ENCODE assay signal across 27 cellular contexts in the genomic region with DNA sequence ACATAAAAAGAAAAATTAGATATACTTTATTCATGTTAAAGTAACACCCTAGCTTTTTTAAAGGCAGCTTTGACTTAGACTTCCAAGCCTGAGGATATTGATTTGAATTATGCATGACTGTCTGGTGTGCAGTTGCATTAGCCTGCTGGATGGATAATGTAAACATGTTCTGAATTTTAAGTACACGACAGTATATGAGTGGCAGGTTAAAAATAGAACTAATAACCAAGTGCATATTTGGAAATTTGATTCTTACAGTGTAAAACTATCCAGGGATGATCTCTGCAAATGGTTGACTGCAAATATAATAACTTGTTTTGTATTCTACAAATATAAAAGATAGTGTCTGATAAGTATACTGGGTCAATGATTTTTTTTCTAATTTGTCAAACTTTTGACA.
"Had no signal": no experiment of that assay in that cellular context is flagged by ENCODE, and none has a peak within 500 bp of the region (broad histone marks: within the 10 kb centered on the region; RNA-seq: fewer than 3 reads in every experiment).

No MANE protein-coding gene starts in this region.

- H3K4me3 ChIP-seq: K562, Peyer's patch, SJCRH30 had no signal

- H3K36me3 Mint-ChIP-seq: activated CD4-positive, alpha-beta memory T cell treated with anti-CD3 and anti-CD28 coated beads for 36 hours; activated naive CD8-positive, alpha-beta T cell; T-cell had no signal

- H3K4me3 Mint-ChIP-seq: activated CD4-positive, alpha-beta memory T cell treated with anti-CD3 and anti-CD28 coated beads for 36 hours; activated CD4-positive, alpha-beta T cell treated with anti-CD3 and anti-CD28 coated beads, Interleukin-2, amount 10 ng/mL, durations not matched to agents 7 days and 5 days; activated naive CD4-positive, alpha-beta T cell treated with anti-CD3 and anti-CD28 coated beads for 36 hours; activated naive CD8-positive, alpha-beta T cell; activated T-cell treated with anti-CD3 and anti-CD28 coated beads, Interleukin-2, amount 50 U/mL, for 4 hours; central memory CD8-positive, alpha-beta T cell; T-cell had no signal

- H3K9me3 ChIP-seq: Peyer's patch, SJCRH30 had no signal

- DNase-seq: activated CD4-positive, alpha-beta memory T cell treated with anti-CD3 and anti-CD28 coated beads for 36 hours; activated CD4-positive, alpha-beta T cell treated with anti-CD3 and anti-CD28 coated beads, Interleukin-2, amount 10 ng/mL, durations not matched to agents 7 days and 5 days; activated CD4-positive, CD25-positive, alpha-beta regulatory T cell; activated CD8-positive, alpha-beta memory T cell treated with anti-CD3 and anti-CD28 coated beads for 24 hours; activated effector memory CD4-positive, alpha-beta T cell treated with anti-CD3 and anti-CD28 coated beads, Interleukin-2, amount 50 U/mL, for 16 hours; activated naive CD4-positive, alpha-beta T cell treated with anti-CD3 and anti-CD28 coated beads for 36 hours; activated T-cell treated with anti-CD3 and anti-CD28 coated beads, Interleukin-2, amount 50 U/mL, for 4 hours; amygdala; Karpas-422; MM.1S; NCI-H1105; NCI-H1436; NCI-H187 treated with DMSO at 0.1 percent for 48 hours; NCI-H2081 treated with DMSO at 0.1 percent for 48 hours; NCI-H82; Peyer's patch; Right ventricle myocardium superior; SJCRH30; T-cell; T-helper 2 cell had no signal

- H3K4me1 ChIP-seq: Peyer's patch, SJCRH30 had no signal

- H3K9me3 Mint-ChIP-seq: activated naive CD4-positive, alpha-beta T cell treated with anti-CD3 and anti-CD28 coated beads for 36 hours; activated T-cell treated with anti-CD3 and anti-CD28 coated beads, Interleukin-2, amount 50 U/mL, for 4 hours; central memory CD8-positive, alpha-beta T cell had no signal

- H3K27me3 Mint-ChIP-seq: activated CD4-positive, alpha-beta T cell treated with anti-CD3 and anti-CD28 coated beads, Interleukin-2, amount 10 ng/mL, durations not matched to agents 7 days and 5 days; brain had no signal

- H3K4me1 Mint-ChIP-seq: activated CD4-positive, alpha-beta T cell treated with anti-CD3 and anti-CD28 coated beads, Interleukin-2, amount 10 ng/mL, durations not matched to agents 7 days and 5 days; central memory CD8-positive, alpha-beta T cell; T-cell had no signal

- H3K27ac ChIP-seq: Peyer's patch, RWPE1, SJCRH30, VCaP had no signal

- FAIRE-seq: astrocyte, K562 had no signal

- H3K36me3 ChIP-seq: Peyer's patch, SJCRH30 had no signal

- H3K27me3 ChIP-seq: Peyer's patch, SJCRH30 had no signal

- H3K27ac Mint-ChIP-seq: activated CD4-positive, alpha-beta memory T cell treated with anti-CD3 and anti-CD28 coated beads for 36 hours; activated CD4-positive, alpha-beta T cell treated with anti-CD3 and anti-CD28 coated beads, Interleukin-2, amount 10 ng/mL, durations not matched to agents 7 days and 5 days; activated naive CD4-positive, alpha-beta T cell treated with anti-CD3 and anti-CD28 coated beads for 36 hours; activated naive CD8-positive, alpha-beta T cell; T-cell had no signal
